In the genomic region with DNA sequence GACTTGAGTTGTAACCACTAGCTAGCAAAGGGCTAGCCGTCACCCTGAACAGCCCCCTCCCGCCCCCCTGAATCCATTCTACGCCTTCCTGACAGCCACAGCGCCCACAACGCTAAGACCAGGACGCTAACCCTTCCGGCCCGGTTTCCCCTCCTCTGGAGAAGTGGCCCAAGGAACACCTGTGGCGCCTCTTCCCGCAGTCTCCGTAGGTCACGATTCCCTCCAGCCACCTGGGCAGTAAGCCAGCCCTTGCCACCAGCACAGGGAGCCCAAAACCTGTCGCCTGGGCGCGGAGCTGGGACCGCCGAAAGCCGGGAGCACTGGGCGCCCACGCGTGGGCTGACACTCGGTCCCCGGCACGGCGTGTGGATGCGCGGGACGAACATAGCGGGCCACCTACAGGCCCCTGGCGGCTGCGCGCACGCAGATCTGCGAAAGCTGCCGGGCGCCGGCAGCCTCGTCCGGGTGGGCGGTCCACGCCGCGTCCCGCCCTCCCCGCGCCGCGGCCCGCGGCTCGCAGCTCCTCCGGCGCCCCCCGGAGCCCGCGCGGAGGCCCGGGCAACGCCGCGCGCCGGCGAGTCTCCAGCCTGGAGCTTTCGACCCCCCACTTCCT, we compare ENCODE assay signal across 8 cellular contexts. TPM values are rescaled to one million over a fixed set of nuclear protein-coding genes. Genes with fewer than 3 reads are reported as not detected.
DNase-seq lines count a peak whose midpoint lies in the region; ATAC-seq and TF ChIP-seq lines count a peak whose summit lies in the region.

No MANE protein-coding gene starts in this region.

- H3K27me3 Mint-ChIP-seq in MCF 10A (ENCODE audit: insufficient read depth, unreplicated experiment), result no peaks in the 10 kb centered on the region

- peak; percentile 87 for DNase-seq in AG20443 (ENCODE audit: low spot score)
- no peak for DNase-seq in SK-N-MC (ENCODE audit: low read depth, low spot score)
- peak; percentile 40 for DNase-seq in MCF 10A (ENCODE audit: unreplicated experiment)
- DNase-seq in iris pigment epithelial cell (ENCODE audit: low read depth), result peak; percentile 47
- DNase-seq in stimulated activated CD4-positive, alpha-beta T cell treated with anti-CD3 and anti-CD28 coated beads, Interleukin-2, amount 100 ng/mL, for 24 hours, result peak; percentile 64 to 65
- DNase-seq in NCI-H524 treated with DMSO at 0.1 percent for 48 hours (lab: John Stamatoyannopoulos, UW), result no peak

- POLR2A ChIA-PET in MCF 10A (lab: Yijun Ruan, JAX), result interaction anchor here (0.5 to 5.6 kb wide), 32 partner anchors 10 to 838 kb away, joined by 3 to 88 read pairs (median 6); a partner anchor contains a TSS

- TF ChIP-seq CTCF in MCF 10A (IDR thresholded peaks at IDR 0.05; ENCODE audit: unreplicated experiment), result no peak

- H3K4me3 ChIP-seq in SK-N-MC, result peak overlapping the region; percentile 93

- no peaks in the 10 kb centered on the region for H3K9me3 ChIP-seq in SK-N-MC (ENCODE audit: low read depth, low read length)

- H3K4me3 Mint-ChIP-seq in MCF 10A (ENCODE audit: unreplicated experiment), result peak overlapping the region; percentile 87

- no peaks in the 10 kb centered on the region for H3K9me3 Mint-ChIP-seq in MCF 10A (ENCODE audit: unreplicated experiment)

- ATAC-seq in GM18861 (IDR thresholded peaks at IDR 0.05; ENCODE audit: unreplicated experiment) (peak; percentile 20), HG03045 (IDR thresholded peaks at IDR 0.05; ENCODE audit: unreplicated experiment) (peak; percentile 35)

- peaks cover 49% of the 10 kb centered on the region for H3K4me1 Mint-ChIP-seq in MCF 10A (ENCODE audit: insufficient read depth, unreplicated experiment)

- H3K27ac ChIP-seq in SK-N-MC, result no peak overlapping the region

- H3K27ac Mint-ChIP-seq in MCF 10A (ENCODE audit: low read depth, unreplicated experiment), result peak overlapping the region; percentile 84

- peak overlapping the region; percentile 68 for H3K9ac ChIP-seq in SK-N-MC (ENCODE audit: insufficient read length)

- CTCF ChIA-PET in MCF 10A (lab: Yijun Ruan, JAX), result interaction anchor here (0.6 to 21.5 kb wide), 35 partner anchors 9 to 507 kb away, joined by 3 to 359 read pairs (median 5); no protein-coding TSS in a partner anchor

- BruUV-seq in MCF 10A (replicated peaks; lab: Mats Ljungman, UMichigan), result no TSS peak

- H3K36me3 Mint-ChIP-seq in MCF 10A (ENCODE audit: insufficient read depth, unreplicated experiment), result peaks cover 32% of the 10 kb centered on the region

- intact Hi-C loops in MCF 10A (cut with micrococcal nuclease), result loop anchor here (1.0 to 10.0 kb wide), 3 partner anchors 71 to 310 kb away; a partner anchor contains a TSS

- H3K36me3 ChIP-seq in SK-N-MC (ENCODE audit: insufficient read depth, low read length), result no peaks in the 10 kb centered on the region

RNA-seq across cellular contexts. Expression of a gene that starts 0.6 kb away (rescaled TPM):
- 18.7 and 23.0 TPM in 2 replicates for total RNA-seq in MCF 10A (2022)

RNA-seq across cellular contexts. Expression of a gene that starts 53.3 kb away (rescaled TPM):
- not detected in 2 replicates for total RNA-seq in MCF 10A (2022)

Comparison
In these comparisons a context has a peak if more than half of its experiments do, and no peak if none do; other contexts are left out.
1. DNase-seq: peak in AG20443 (single experiment), MCF 10A (single experiment), iris pigment epithelial cell (single experiment) and stimulated activated CD4-positive, alpha-beta T cell treated with anti-CD3 and anti-CD28 coated beads, Interleukin-2, amount 100 ng/mL, for 24 hours (2 of 2); none in SK-N-MC (single experiment) and NCI-H524 treated with DMSO at 0.1 percent for 48 hours (single experiment).